Comparison of ENCODE assay signal across 9 cellular contexts in genomic region chr10:118594392-118595063, GRCh38. TPM values are rescaled to one million over a fixed set of nuclear protein-coding genes. Genes with fewer than 3 reads are reported as not detected.
DNase-seq lines count a peak whose midpoint lies in the region; ATAC-seq lines count a peak whose summit lies in the region.
"Had no signal": no experiment of that assay in that cellular context is flagged by ENCODE, and none has a peak within 500 bp of the region (broad histone marks: within the 10 kb centered on the region; RNA-seq: fewer than 3 reads in every experiment).

No MANE protein-coding gene starts in this region.

- H3K27ac ChIP-seq in right cardiac atrium (ENCODE audit: low read length) = no peak overlapping the region
- H3K27ac ChIP-seq: SK-N-MC had no signal

- 8% methylated on average over 70 of the region's 70 CpGs for WGBS in right cardiac atrium

- H3K9me3 ChIP-seq in right cardiac atrium (ENCODE audit: control insufficient read depth, low read length) = no peaks in the 10 kb centered on the region

- no peaks in the 10 kb centered on the region for H3K4me1 ChIP-seq in right cardiac atrium (ENCODE audit: control insufficient read depth, insufficient read depth, low read length)

- DNase-seq in NCI-H2227 (lab: John Stamatoyannopoulos, UW; ENCODE audit: unreplicated experiment) (peak; percentile 41), NCI-H2227 treated with DMSO at 0.1 percent for 48 hours (lab: John Stamatoyannopoulos, UW) (no peak), right cardiac atrium (peak; percentile 39 to 78 (median 75)), NCI-H2171 treated with DMSO at 0.1 percent for 48 hours (lab: John Stamatoyannopoulos, UW) (no peak), OCI-M1 (lab: John Stamatoyannopoulos, UW) (no peak)
- DNase-seq in activated naive CD4-positive, alpha-beta T cell treated with Interleukin-2 at 50 U/mL for 16 hours = peak; percentile 22
- peak; percentile 49 for DNase-seq in stimulated activated CD4-positive, alpha-beta T cell treated with anti-CD3 and anti-CD28 coated beads, Interleukin-15, amount 100 ng/mL, for 24 hours

- H3K27me3 ChIP-seq in right cardiac atrium (ENCODE audit: control insufficient read depth, insufficient read depth) = no peaks in the 10 kb centered on the region

- no peak overlapping the region for H3K4me3 ChIP-seq in right cardiac atrium (ENCODE audit: low read length)
- H3K4me3 ChIP-seq: SK-N-MC had no signal

- intact Hi-C loops in right cardiac atrium (cut with DNase I) = no loop called here

- ATAC-seq in right cardiac atrium (peak; percentile 73 to 79), HG03565 (IDR thresholded peaks at IDR 0.05; ENCODE audit: unreplicated experiment) (no peak)

RNA-seq across cellular contexts. Expression of gene PRLHR, which starts 0.9 kb away (rescaled TPM):
- total RNA-seq in right cardiac atrium = not detected
- polyA plus RNA-seq in right cardiac atrium = not detected

Comparison
In these comparisons a context has a peak if more than half of its experiments do, and no peak if none do; other contexts are left out.
1. DNase-seq: peak in NCI-H2227 (single experiment), activated naive CD4-positive, alpha-beta T cell treated with Interleukin-2 at 50 U/mL for 16 hours (single experiment), right cardiac atrium (3 of 3) and stimulated activated CD4-positive, alpha-beta T cell treated with anti-CD3 and anti-CD28 coated beads, Interleukin-15, amount 100 ng/mL, for 24 hours (single experiment); none in NCI-H2227 treated with DMSO at 0.1 percent for 48 hours (single experiment), NCI-H2171 treated with DMSO at 0.1 percent for 48 hours (single experiment) and OCI-M1 (single experiment).